ENCODE assay signal across 8 cellular contexts in the genomic region with DNA sequence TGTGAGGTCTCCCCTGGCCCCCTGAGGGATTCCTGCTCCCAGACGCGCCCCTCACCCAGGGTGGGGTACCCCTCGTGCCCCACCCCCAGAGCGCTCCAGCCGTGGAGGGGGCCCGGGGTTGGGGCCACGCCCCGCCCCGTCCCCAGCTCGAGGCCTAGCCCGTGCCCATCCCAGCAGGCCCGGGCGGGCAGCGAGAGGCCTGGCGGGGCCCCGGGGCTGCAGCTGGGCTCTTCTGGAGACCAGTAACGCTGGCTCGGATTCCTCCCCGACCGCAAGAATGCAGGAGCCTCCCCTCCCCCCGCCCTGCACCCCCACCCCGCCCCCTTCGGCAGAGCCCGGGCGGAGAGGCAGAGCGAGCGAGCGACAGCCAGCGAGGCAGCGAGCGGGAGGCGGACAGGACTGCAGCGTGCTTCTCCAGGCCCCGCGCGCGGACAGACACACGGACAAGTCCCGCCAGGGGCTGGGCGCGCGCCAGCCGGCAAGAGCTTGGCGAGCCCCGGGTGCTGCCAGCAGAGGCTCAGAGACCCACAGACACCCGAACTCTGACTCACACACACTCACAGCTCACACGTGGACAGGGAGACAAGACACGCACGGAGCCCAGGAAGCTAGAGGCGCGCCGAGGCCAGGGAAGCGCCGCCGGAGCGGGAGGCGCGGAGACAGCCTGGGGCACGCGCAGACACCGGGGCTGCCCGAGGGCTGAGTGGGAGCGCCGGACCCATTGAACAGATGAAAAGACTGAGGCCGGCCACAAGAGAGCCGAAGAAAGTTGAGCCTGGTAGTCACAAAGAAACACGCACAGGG. TPM values are rescaled to one million over a fixed set of nuclear protein-coding genes. Genes with fewer than 3 reads are reported as not detected.
DNase-seq lines count a peak whose midpoint lies in the region; ATAC-seq, FAIRE-seq and TF ChIP-seq lines count a peak whose summit lies in the region.

No MANE protein-coding gene starts in this region.

- H2AFZ ChIP-seq in H1 (ENCODE audit: low read length) (no peak overlapping the region), mesenchymal stem cell (ENCODE audit: low read depth, low read length) (no peak overlapping the region)

- peaks cover 12% of the 10 kb centered on the region for H3K79me1 ChIP-seq in H1 (ENCODE audit: low read depth, low read length)
- H3K79me1 ChIP-seq in mesenchymal stem cell (replicated peaks; ENCODE audit: low read length, poor library complexity, severe bottlenecking), result peaks cover 11% of the 10 kb centered on the region

- peak; percentile 36 to 50 for DNase-seq in stimulated activated CD4-positive, alpha-beta T cell treated with anti-CD3 and anti-CD28 coated beads, Interleukin-1b, Interleukin-23, amount 100 ng/mL, for 4 hours (ENCODE audit: low read depth in 2 of 2)
- DNase-seq in stimulated activated CD4-positive, alpha-beta T cell treated with anti-CD3 and anti-CD28 coated beads, Interleukin-12 subunit alpha, Interleukin-12 subunit beta, amount 100 ng/mL, for 4 hours, result no peak
- DNase-seq in activated CD4-positive, alpha-beta T cell treated with anti-CD3 and anti-CD28 coated beads, Interleukin-2, amount 50 U/mL, for 4 hours, result peak; percentile 56 to 59
- peak in 1 of 2 experiments; percentile 79 for DNase-seq in H1 (ENCODE audit: low read depth in 1 of 2, low spot score in 2 of 2)
- peak; percentile 97 for DNase-seq in mesenchymal stem cell
- peak; percentile 72 for DNase-seq in testis
- no peak for DNase-seq in SKM-1 treated with dmso at 0.1 percent for 144 hours (lab: John Stamatoyannopoulos, UW; ENCODE audit: unreplicated experiment)

- FAIRE-seq in H1 (lab: Jason Lieb, UNC), result no peak

- ATAC-seq in HG03280 (IDR thresholded peaks at IDR 0.05; ENCODE audit: unreplicated experiment), result no peak

- CTCF ChIA-PET in H1 (lab: Charles Lee; ENCODE audit: partially characterized antibody), result interaction anchor here (1.3 to 3.1 kb wide), 3 partner anchors 9 to 119 kb away, joined by 3 to 15 read pairs (median 5); a partner anchor contains a TSS

- intact Hi-C loops in testis (cut with DNase I; ENCODE audit: low total_unique reads), result no loop called here

- no peak for TF ChIP-seq EP300 in H1 (IDR thresholded peaks at IDR 0.05; ENCODE audit: borderline replicate concordance in 1 of 2, low read depth in 2 of 2, low read length in 2 of 2)

- H3K27me3 ChIP-seq in H1 (replicated peaks in 1 of 4; ENCODE audit: control insufficient read depth in 3 of 4, extremely low read depth in 1 of 4, insufficient read depth in 3 of 4, low read length in 3 of 4) (no peaks in the 10 kb centered on the region), mesenchymal stem cell (ENCODE audit: control insufficient read depth in 1 of 2, insufficient read depth in 1 of 2, low read length in 2 of 2) (no peaks in the 10 kb centered on the region), testis (no peaks in the 10 kb centered on the region)

- H4K8ac ChIP-seq in H1 (ENCODE audit: extremely low read depth, insufficient read depth, low read length) (peak overlapping the region; percentile 80), mesenchymal stem cell (ENCODE audit: low read length) (peak overlapping the region; percentile 99)

- H2BK5ac ChIP-seq in H1 (ENCODE audit: low read depth, low read length) (peak overlapping the region; percentile 100), mesenchymal stem cell (ENCODE audit: low read depth, low read length, poor library complexity, severe bottlenecking) (peak overlapping the region; percentile 99)

- peak overlapping the region; percentile 36 for H3K56ac ChIP-seq in H1 (replicated peaks; ENCODE audit: insufficient read length, low read depth, low read length)

- H4K91ac ChIP-seq in H1 (replicated peaks; ENCODE audit: insufficient read length, low read length), result peak overlapping the region; percentile 100
- peak overlapping the region; percentile 100 for H4K91ac ChIP-seq in mesenchymal stem cell (ENCODE audit: low read length)

- peak overlapping the region; percentile 87 for H3K27ac ChIP-seq in H1 (ENCODE audit: low read depth, low read length)
- H3K27ac ChIP-seq in mesenchymal stem cell (ENCODE audit: low read length, poor library complexity, severe bottlenecking), result peak overlapping the region; percentile 97
- peak overlapping the region; percentile 83 to 94 for H3K27ac ChIP-seq in testis

- peak in 1 of 2 experiments; percentile 10; a peak in 1 of 4 replicates for TF ChIP-seq RAD21 in H1 (IDR thresholded peaks at IDR 0.05 in 1 of 2, conservative IDR thresholded peaks at IDR 0.05 in 1 of 2; ENCODE audit: low read depth in 2 of 2, low read length in 2 of 2)

- H2AK5ac ChIP-seq in H1 (ENCODE audit: low read depth, low read length) (peak overlapping the region; percentile 5; the same call in 1 of the 2 replicates), mesenchymal stem cell (ENCODE audit: low read length, severe bottlenecking) (peak overlapping the region; percentile 87)

- H3K18ac ChIP-seq in H1 (ENCODE audit: extremely low read depth, low read length) (peak overlapping the region; percentile 98), mesenchymal stem cell (ENCODE audit: low read depth in 1 of 2, low read length in 2 of 2) (peak overlapping the region; percentile 98 to 99)

- H3K4me1 ChIP-seq in H1 (replicated peaks in 1 of 4; ENCODE audit: control insufficient read depth in 3 of 4, insufficient read depth in 4 of 4, low read length in 3 of 4), result peaks cover 9 to 67% (median 55%) of the 10 kb centered on the region in 4 experiments
- H3K4me1 ChIP-seq in mesenchymal stem cell (ENCODE audit: control insufficient read depth, insufficient read depth, low read depth, low read length), result peaks cover 77% of the 10 kb centered on the region
- peaks cover 86% of the 10 kb centered on the region for H3K4me1 ChIP-seq in testis

- WGBS in H1 (ENCODE audit: extremely low coverage in 1 of 2, insufficient coverage in 1 of 2, insufficient read length in 1 of 2, insufficient replicate concordance in 2 of 2, low coverage in 1 of 2, low lambda C conversion rate in 2 of 2, missing lambda C conversion rate in 1 of 2), 2 experiments, result 3% methylated on average over 44 of the region's 67 CpGs; no CpG with 5 or more reads in 1 of the 2 experiments
- WGBS in mesenchymal stem cell, result 3% methylated on average over 38 of the region's 67 CpGs
- WGBS in testis, 2 donors, result 3 to 14% methylated on average over 18 to 63 of the region's 67 CpGs

- H3K14ac ChIP-seq in H1 (ENCODE audit: insufficient read length), result no peak overlapping the region
- H3K14ac ChIP-seq in mesenchymal stem cell (ENCODE audit: low read length in 2 of 2), result peak overlapping the region in 1 of 2 experiments; percentile 68

- H3K9me3 ChIP-seq in H1 (ENCODE audit: insufficient read depth in 2 of 2, low read depth in 1 of 2, low read length in 1 of 2), result no peaks in the 10 kb centered on the region
- H3K9me3 ChIP-seq in mesenchymal stem cell (ENCODE audit: control insufficient read depth, low read length), result no peaks in the 10 kb centered on the region
- H3K9me3 ChIP-seq in testis, result no peaks in the 10 kb centered on the region

- H3K4ac ChIP-seq in H1 (replicated peaks; ENCODE audit: insufficient read length, low read depth, low read length) (peak overlapping the region; percentile 88), mesenchymal stem cell (ENCODE audit: low read depth in 1 of 2, low read length in 2 of 2) (peak overlapping the region; percentile 95 to 100)

- H3K23ac ChIP-seq in H1 (ENCODE audit: insufficient read length), result no peak overlapping the region
- peak overlapping the region in 1 of 2 experiments; percentile 86 for H3K23ac ChIP-seq in mesenchymal stem cell (ENCODE audit: low read length in 2 of 2)

- H3K79me2 ChIP-seq in H1 (ENCODE audit: control insufficient read depth in 1 of 2, insufficient read depth in 2 of 2, low read length in 2 of 2), result peaks cover 4 to 71% of the 10 kb centered on the region in 2 experiments

- H2BK15ac ChIP-seq in H1 (ENCODE audit: low read length) (0 out of 2 replicates have a peak overlapping the region, but pooled peaks have one; percentile 88), mesenchymal stem cell (ENCODE audit: low read depth, poor library complexity, severe bottlenecking) (peak overlapping the region; percentile 99)

- no peak for TF ChIP-seq CTCF in H1 (IDR thresholded peaks at IDR 0.05; ENCODE audit: control extremely low read depth in 1 of 3, insufficient read depth in 1 of 3, low read depth in 1 of 3, low read length in 3 of 3)
- no peak for TF ChIP-seq CTCF in testis (IDR thresholded peaks at IDR 0.05)

- peaks cover 2 to 14% of the 10 kb centered on the region in 2 experiments for H4K20me1 ChIP-seq in H1 (replicated peaks in 1 of 2; ENCODE audit: control insufficient read depth in 1 of 2, insufficient read depth in 2 of 2, low read length in 2 of 2)

- H3K4me2 ChIP-seq in H1 (ENCODE audit: insufficient read depth in 1 of 2, low read depth in 2 of 2, low read length in 2 of 2), result peak overlapping the region; percentile 86 to 92
- peak overlapping the region; percentile 67 for H3K4me2 ChIP-seq in mesenchymal stem cell (ENCODE audit: low read length, poor library complexity, severe bottlenecking)

- H3K4me3 ChIP-seq in H1 (ENCODE audit: extremely low read depth in 1 of 4, insufficient read depth in 2 of 4, low read depth in 3 of 4, low read length in 4 of 4) (peak overlapping the region; percentile 47 to 61 (median 58)), mesenchymal stem cell (ENCODE audit: insufficient read depth in 1 of 2, low read depth in 1 of 2, low read length in 2 of 2) (peak overlapping the region; percentile 39 to 80), testis (peak overlapping the region; percentile 31 to 35)

- H3K36me3 ChIP-seq in H1 (ENCODE audit: control insufficient read depth in 2 of 4, insufficient read depth in 4 of 4, low read length in 3 of 4) (peaks cover 2 to 11% (median 9%) of the 10 kb centered on the region in 4 experiments; a peak in 5 of 8 replicates), mesenchymal stem cell (ENCODE audit: control insufficient read depth in 1 of 2, insufficient read depth in 2 of 2, low read depth in 1 of 2, low read length in 2 of 2) (peaks cover 25 to 32% of the 10 kb centered on the region in 2 experiments), testis (ENCODE audit: low read depth, missing control alignments) (no peaks in the 10 kb centered on the region)

- peak in 1 of 2 experiments; percentile 61; a peak in 1 of 3 replicates for TF ChIP-seq POLR2A in H1 (IDR thresholded peaks at IDR 0.05; ENCODE audit: control extremely low read depth in 1 of 2, low read depth in 2 of 2, low read length in 2 of 2)
- TF ChIP-seq POLR2A in testis (IDR thresholded peaks at IDR 0.05), result no peak

- peak overlapping the region in 2 of 4 experiments; percentile 69 to 75; a peak in 5 of 7 replicates for H3K9ac ChIP-seq in H1 (replicated peaks in 1 of 4; ENCODE audit: extremely low read depth in 1 of 4, low read depth in 3 of 4, low read length in 3 of 4)
- peak overlapping the region; percentile 93 for H3K9ac ChIP-seq in mesenchymal stem cell (ENCODE audit: low read length)

- POLR2A ChIA-PET in H1 (lab: Charles Lee; ENCODE audit: partially characterized antibody), result interaction anchor here (0.6 to 10.7 kb wide), 9 partner anchors 11 to 146 kb away, joined by 3 to 101 read pairs (median 6); a partner anchor contains a TSS

- H2BK120ac ChIP-seq in H1 (replicated peaks; ENCODE audit: low read depth, low read length), result peak overlapping the region; percentile 37
- H2BK120ac ChIP-seq in mesenchymal stem cell (ENCODE audit: low read depth, low read length), result peak overlapping the region; percentile 100

- H2BK12ac ChIP-seq in H1 (ENCODE audit: low read depth, low read length), result peak overlapping the region; percentile 68
- H2BK12ac ChIP-seq in mesenchymal stem cell (ENCODE audit: low read length in 2 of 2), result peak overlapping the region; percentile 96 to 100

- H4K5ac ChIP-seq in H1 (ENCODE audit: insufficient read length, low read depth, low read length), result peak overlapping the region; percentile 85

- H3K23me2 ChIP-seq in H1 (ENCODE audit: low read depth, low read length), result peaks cover 19% of the 10 kb centered on the region

- H2BK20ac ChIP-seq in H1 (ENCODE audit: low read length), result 0 out of 2 replicates have a peak overlapping the region, but pooled peaks have one; percentile 61

RNA-seq across cellular contexts. Expression of a gene that starts 15.2 kb away (rescaled TPM):
- total RNA-seq in H1 (2021; fragmentation: NEBNext Ultra II Directional; extraction: Animal tissue kit (Norgen Biotek cat#: 25700)), result 57.8 and 58.2 TPM in 2 replicates
- 6.2 and 15.7 TPM in 2 replicates for polyA plus RNA-seq in H1 (2011; rRNA removed)
- 4.4 TPM for polyA plus RNA-seq in H1 (2011; cell fraction: cytosol; rRNA removed)
- polyA plus RNA-seq in H1 (2011; cell fraction: nucleus; rRNA removed), result 29.6 TPM
- polyA plus RNA-seq in H1 (2012, experiment 1 of 2), result 40.7 to 56.9 TPM (median 45.3 TPM) in 4 replicates
- 18.6 TPM for polyA plus RNA-seq in H1 (2012, experiment 2 of 2)
- polyA plus RNA-seq in H1 (2013, experiment 1 of 2), result 62.5 TPM
- 58.3 TPM for polyA plus RNA-seq in H1 (2013, experiment 2 of 2)
- polyA minus RNA-seq in H1 (2011; rRNA and poly(A)+ RNA removed), result 4.8 and 6.3 TPM in 2 replicates
- polyA minus RNA-seq in H1 (2011; cell fraction: cytosol; rRNA and poly(A)+ RNA removed), result 31.1 TPM
- 20.6 TPM for polyA minus RNA-seq in H1 (2011; cell fraction: nucleus; rRNA and poly(A)+ RNA removed)
- polyA plus RNA-seq in mesenchymal stem cell (2013, experiment 1 of 2), result 121 TPM
- polyA plus RNA-seq in mesenchymal stem cell (2013, experiment 2 of 2), result 115 TPM
- 10 to 100 TPM; 37.0 to 38.9 TPM for total RNA-seq in testis
- polyA plus RNA-seq in testis (ENCODE audit: insufficient read depth, low read depth, low replicate concordance), result 30.7 TPM

RNA-seq across cellular contexts. Expression of a gene that starts 26.8 kb away (rescaled TPM):
- not detected in 2 replicates for total RNA-seq in H1 (2021; fragmentation: NEBNext Ultra II Directional; extraction: Animal tissue kit (Norgen Biotek cat#: 25700))
- polyA plus RNA-seq in H1 (2011; rRNA removed) (not detected in 2 replicates), testis (ENCODE audit: insufficient read depth, low read depth, low replicate concordance) (0.22 TPM)
- not detected for polyA plus RNA-seq in H1 (2011; cell fraction: cytosol; rRNA removed)
- not detected for polyA plus RNA-seq in H1 (2011; cell fraction: nucleus; rRNA removed)
- polyA plus RNA-seq in H1 (2012, experiment 1 of 2), result not detected in 4 replicates
- polyA plus RNA-seq in H1 (2012, experiment 2 of 2), result not detected
- polyA plus RNA-seq in H1 (2013, experiment 1 of 2), result not detected
- polyA plus RNA-seq in H1 (2013, experiment 2 of 2), result not detected
- not detected in 2 replicates for polyA minus RNA-seq in H1 (2011; rRNA and poly(A)+ RNA removed)
- not detected for polyA minus RNA-seq in H1 (2011; cell fraction: cytosol; rRNA and poly(A)+ RNA removed)
- polyA minus RNA-seq in H1 (2011; cell fraction: nucleus; rRNA and poly(A)+ RNA removed), result not detected
- 0.01 TPM for polyA plus RNA-seq in mesenchymal stem cell (2013, experiment 1 of 2)
- polyA plus RNA-seq in mesenchymal stem cell (2013, experiment 2 of 2), result 0.01 TPM
- total RNA-seq in testis, result under 1 TPM in 1 of 2 donors, not detected in 1; 0.06 TPM

RNA-seq across cellular contexts. Expression of a gene that starts 45.6 kb away (rescaled TPM):
- total RNA-seq in H1 (2021; fragmentation: NEBNext Ultra II Directional; extraction: Animal tissue kit (Norgen Biotek cat#: 25700)), result not detected in 2 replicates
- polyA plus RNA-seq in H1 (2011; rRNA removed) (0.76 and 1.8 TPM in 2 replicates), testis (ENCODE audit: insufficient read depth, low read depth, low replicate concordance) (0.50 TPM)
- polyA plus RNA-seq in H1 (2011; cell fraction: cytosol; rRNA removed), result 0.34 TPM
- polyA plus RNA-seq in H1 (2011; cell fraction: nucleus; rRNA removed), result 0.43 TPM
- 0.36 to 0.88 TPM (median 0.56 TPM) in 4 replicates for polyA plus RNA-seq in H1 (2012, experiment 1 of 2)
- polyA plus RNA-seq in H1 (2012, experiment 2 of 2), result 0.21 TPM
- 0.65 TPM for polyA plus RNA-seq in H1 (2013, experiment 1 of 2)
- polyA plus RNA-seq in H1 (2013, experiment 2 of 2), result 0.37 TPM
- polyA minus RNA-seq in H1 (2011; rRNA and poly(A)+ RNA removed), result not detected in 2 replicates
- polyA minus RNA-seq in H1 (2011; cell fraction: cytosol; rRNA and poly(A)+ RNA removed), result not detected
- not detected for polyA minus RNA-seq in H1 (2011; cell fraction: nucleus; rRNA and poly(A)+ RNA removed)
- 0.04 TPM for polyA plus RNA-seq in mesenchymal stem cell (2013, experiment 1 of 2)
- polyA plus RNA-seq in mesenchymal stem cell (2013, experiment 2 of 2), result not detected
- total RNA-seq in testis, result under 1 TPM in 1 of 2 donors, not detected in 1; 0.68 TPM

Comparison
In these comparisons a context has a peak if more than half of its experiments do, and no peak if none do; other contexts are left out.
1. DNase-seq: peak in stimulated activated CD4-positive, alpha-beta T cell treated with anti-CD3 and anti-CD28 coated beads, Interleukin-1b, Interleukin-23, amount 100 ng/mL, for 4 hours (2 of 2), activated CD4-positive, alpha-beta T cell treated with anti-CD3 and anti-CD28 coated beads, Interleukin-2, amount 50 U/mL, for 4 hours (2 of 2), mesenchymal stem cell (single experiment) and testis (single experiment); none in stimulated activated CD4-positive, alpha-beta T cell treated with anti-CD3 and anti-CD28 coated beads, Interleukin-12 subunit alpha, Interleukin-12 subunit beta, amount 100 ng/mL, for 4 hours (single experiment) and SKM-1 treated with dmso at 0.1 percent for 144 hours (single experiment).
2. Peak in every context shown above with its lines, with median percentiles within 50 percentile points of each other: H3K27ac ChIP-seq and H3K4me3 ChIP-seq.